ENCODE assay signal across 17 cellular contexts in the genomic region with DNA sequence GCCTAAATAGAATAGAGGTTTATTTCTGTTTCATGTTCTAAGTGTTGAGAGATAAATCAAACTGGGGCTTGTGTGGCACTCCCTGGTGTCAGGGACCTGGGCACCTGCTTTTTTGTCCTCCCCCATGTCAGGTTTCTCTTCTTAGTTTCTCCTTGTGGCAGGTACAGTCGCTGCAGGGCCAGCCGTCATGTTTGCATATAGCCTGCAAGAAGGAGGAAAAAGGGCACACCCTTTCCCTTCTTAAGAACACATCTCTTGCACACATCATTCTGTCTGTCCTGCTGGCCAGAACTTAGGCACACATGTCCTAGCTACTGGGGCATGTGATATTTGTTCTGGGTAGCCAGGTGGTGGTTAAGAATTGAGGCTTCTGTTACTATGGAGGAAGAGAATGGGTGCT. TPM values are rescaled to one million over a fixed set of nuclear protein-coding genes. Genes with fewer than 3 reads are reported as not detected.
DNase-seq lines count a peak whose midpoint lies in the region; ATAC-seq, FAIRE-seq and TF ChIP-seq lines count a peak whose summit lies in the region.
"Had no signal": no experiment of that assay in that cellular context is flagged by ENCODE, and none has a peak within 500 bp of the region (broad histone marks: within the 10 kb centered on the region; RNA-seq: fewer than 3 reads in every experiment).

No MANE protein-coding gene starts in this region.

- TF ChIP-seq CTCF in PC-3 (conservative IDR thresholded peaks at IDR 0.05; ENCODE audit: low read depth, low read length) (no peak), hepatocyte (IDR thresholded peaks at IDR 0.05; ENCODE audit: poor library complexity) (no peak), smooth muscle cell (IDR thresholded peaks at IDR 0.05; ENCODE audit: borderline replicate concordance, insufficient read depth, poor library complexity, severe bottlenecking) (no peak)

- POLR2A ChIA-PET in PC-3 (lab: Charles Lee; ENCODE audit: unreplicated experiment), result no interaction called here

- peak; percentile 62 for FAIRE-seq in GM12891 (lab: Jason Lieb, UNC)
- FAIRE-seq: keratinocyte had no signal

- H3K4me1 ChIP-seq in PC-3 (ENCODE audit: insufficient read depth, low read length) (peaks cover 17% of the 10 kb centered on the region), hepatocyte (ENCODE audit: insufficient read depth) (no peaks in the 10 kb centered on the region), smooth muscle cell (ENCODE audit: low read depth) (no peaks in the 10 kb centered on the region)

- no peak for TF ChIP-seq POLR2A in GM12891 (IDR thresholded peaks at IDR 0.05; ENCODE audit: low read depth, low read length)

- ATAC-seq in PC-3, result peak; percentile 57
- no peak for ATAC-seq in GM21447 (IDR thresholded peaks at IDR 0.05; ENCODE audit: unreplicated experiment)
- ATAC-seq in HG02870 (IDR thresholded peaks at IDR 0.05; ENCODE audit: unreplicated experiment), result no peak
- ATAC-seq in stimulated activated naive CD8-positive, alpha-beta T cell treated with anti-CD3 and anti-CD28 coated beads, Interleukin-15, Interleukin-2, amounts not matched to agents 100 U/mL and 50 U/mL, for 24 hours, result no peak

- H3K4me2 ChIP-seq in PC-3 (ENCODE audit: low read length) (no peak overlapping the region), hepatocyte (no peak overlapping the region), smooth muscle cell (peak overlapping the region; percentile 58)
- H3K4me2 ChIP-seq: BLaER1 treated with 17β-estradiol and CSF1 and Interleukin-3, amounts not matched to agents 10 nM and 100 nM had no signal

- peaks cover 16% of the 10 kb centered on the region; the same call in 1 of the 2 replicates for H4K20me1 ChIP-seq in PC-3 (ENCODE audit: low read length)
- peaks cover 5% of the 10 kb centered on the region for H4K20me1 ChIP-seq in hepatocyte (ENCODE audit: insufficient read depth, poor library complexity, severe bottlenecking)
- H4K20me1 ChIP-seq in smooth muscle cell (ENCODE audit: low read depth), result peaks cover 61% of the 10 kb centered on the region

- no peak overlapping the region for H3K27ac ChIP-seq in PC-3 (ENCODE audit: low read length)
- peak overlapping the region; percentile 62 for H3K27ac ChIP-seq in hepatocyte
- H3K27ac ChIP-seq in smooth muscle cell (ENCODE audit: low read depth), result peak overlapping the region; percentile 54
- H3K27ac ChIP-seq: BLaER1 treated with 17β-estradiol and CSF1 and Interleukin-3, amounts not matched to agents 10 nM and 100 nM; tibial nerve had no signal

- no peak overlapping the region for H3K9ac ChIP-seq in PC-3 (ENCODE audit: low read length)
- no peak overlapping the region for H3K9ac ChIP-seq in smooth muscle cell (ENCODE audit: low read depth)
- H3K9ac ChIP-seq: BLaER1 treated with 17β-estradiol and CSF1 and Interleukin-3, amounts not matched to agents 10 nM and 100 nM had no signal

- H3K4me3 ChIP-seq in PC-3 (ENCODE audit: low read length) (no peak overlapping the region), hepatocyte (no peak overlapping the region), smooth muscle cell (no peak overlapping the region)
- H3K4me3 ChIP-seq: BLaER1 treated with 17β-estradiol and CSF1 and Interleukin-3, amounts not matched to agents 10 nM and 100 nM; heart right ventricle; tibial nerve had no signal

- H3K79me2 ChIP-seq in PC-3 (ENCODE audit: low read length) (peaks cover 55% of the 10 kb centered on the region), hepatocyte (peaks cover 43% of the 10 kb centered on the region), smooth muscle cell (ENCODE audit: low read depth) (peaks cover 33% of the 10 kb centered on the region)

- peaks cover 5% of the 10 kb centered on the region for H3F3A ChIP-seq in PC-3 (ENCODE audit: low read length, unreplicated experiment)
- peaks cover 3% of the 10 kb centered on the region for H3F3A ChIP-seq in smooth muscle cell (ENCODE audit: low read depth)

- BruUV-seq in PC-3 (replicated peaks; lab: Mats Ljungman, UMichigan), result no TSS peak

- H3K27me3 ChIP-seq in PC-3 (ENCODE audit: low read length) (no peaks in the 10 kb centered on the region), hepatocyte (no peaks in the 10 kb centered on the region), smooth muscle cell (ENCODE audit: low read depth) (no peaks in the 10 kb centered on the region)
- H3K27me3 ChIP-seq: BLaER1 treated with 17β-estradiol and CSF1 and Interleukin-3, amounts not matched to agents 10 nM and 100 nM; heart right ventricle; tibial nerve had no signal

- H3K36me3 ChIP-seq in PC-3 (ENCODE audit: low read depth, low read length) (peaks cover 50% of the 10 kb centered on the region), hepatocyte (replicated peaks; ENCODE audit: insufficient read depth, low read depth) (no peaks in the 10 kb centered on the region), smooth muscle cell (ENCODE audit: low read depth) (peaks cover 5% of the 10 kb centered on the region)

- H3K9me3 ChIP-seq in PC-3 (ENCODE audit: low read length) (no peaks in the 10 kb centered on the region), hepatocyte (ENCODE audit: low read depth) (no peaks in the 10 kb centered on the region), smooth muscle cell (replicated peaks; ENCODE audit: low read depth) (no peaks in the 10 kb centered on the region)

- 92% methylated on average over 2 of the region's 2 CpGs for WGBS in hepatocyte (ENCODE audit: low lambda C conversion rate, missing lambda C conversion rate)
- WGBS in smooth muscle cell (ENCODE audit: low lambda C conversion rate), result 79% methylated on average over 2 of the region's 2 CpGs

- CTCF ChIA-PET in PC-3 (lab: Charles Lee), result no interaction called here

- intact Hi-C loops in PC-3 (cut with micrococcal nuclease), result no loop called here

- no peak for DNase-seq in GM12891 (ENCODE audit: insufficient read length, low spot score)
- DNase-seq in PC-3, result peak; percentile 19
- peak; percentile 13 for DNase-seq in hepatocyte (ENCODE audit: low spot score)
- DNase-seq in smooth muscle cell (lab: John Stamatoyannopoulos, UW; ENCODE audit: unreplicated experiment), result no peak
- no peak for DNase-seq in stimulated activated naive CD8-positive, alpha-beta T cell treated with anti-CD3 and anti-CD28 coated beads, Interleukin-15, Interleukin-2, amounts not matched to agents 100 U/mL and 50 U/mL, for 24 hours
- DNase-seq: activated naive CD4-positive, alpha-beta T cell treated with Interleukin-2 at 50 U/mL for 16 hours; DMS79 treated with DMSO at 0.1 percent for 48 hours; heart right ventricle; Karpas-422; NCI-H2171; RPMI8226; stimulated activated CD4-positive, alpha-beta T cell treated with anti-CD3 and anti-CD28 coated beads, Interleukin-4, amount 100 ng/mL, for 1 hour had no signal

- no peaks in the 10 kb centered on the region for H3K9me2 ChIP-seq in PC-3 (replicated peaks; ENCODE audit: low read length)
- no peaks in the 10 kb centered on the region for H3K9me2 ChIP-seq in hepatocyte (replicated peaks; ENCODE audit: insufficient read depth)

- H2AFZ ChIP-seq in PC-3 (ENCODE audit: low read length) (no peak overlapping the region), hepatocyte (no peak overlapping the region), smooth muscle cell (ENCODE audit: low read depth) (no peak overlapping the region)

TF ChIP-seq in GM12891, 5 proteins besides CTCF, POLR2A, EP300 and RAD21:
- TF ChIP-seq SPI1 (IDR thresholded peaks at IDR 0.05; ENCODE audit: low read depth, low read length) (no peak), TAF1 (IDR thresholded peaks at IDR 0.05; ENCODE audit: low read depth, low read length) (no peak), POU2F2 (IDR thresholded peaks at IDR 0.05; ENCODE audit: low read depth, low read length) (no peak), POLR2AphosphoS5 (IDR thresholded peaks at IDR 0.05; ENCODE audit: low read depth, low read length) (no peak), PAX5 (IDR thresholded peaks at IDR 0.05; ENCODE audit: insufficient read depth, low read length, severe bottlenecking) (no peak)

RNA-seq across cellular contexts. Expression of gene CDC5L, which starts 27.9 kb away (rescaled TPM):
- 10.2 TPM for polyA plus RNA-seq in GM12891 (2012; ENCODE audit: low read depth, missing spikeins)
- 19.7 and 23.0 TPM in 2 replicates for total RNA-seq in PC-3 (2014; rRNA removed)
- total RNA-seq in hepatocyte, result 22.8 and 23.1 TPM in 2 replicates
- polyA plus RNA-seq in hepatocyte, result 10.0 and 12.5 TPM in 2 replicates
- 27.5 and 29.7 TPM in 2 replicates for total RNA-seq in smooth muscle cell
- polyA plus RNA-seq in smooth muscle cell, result 12.5 and 14.3 TPM in 2 replicates

Comparison
In these comparisons a context has a peak if more than half of its experiments do, and no peak if none do; other contexts are left out.
1. DNase-seq: peak in PC-3 (single experiment) and hepatocyte (single experiment); none in GM12891 (single experiment), smooth muscle cell (single experiment) and stimulated activated naive CD8-positive, alpha-beta T cell treated with anti-CD3 and anti-CD28 coated beads, Interleukin-15, Interleukin-2, amounts not matched to agents 100 U/mL and 50 U/mL, for 24 hours (single experiment).